In genomic region chr1:52602328-52603300, GRCh38 we compare ENCODE assay signal across 8 cellular contexts. TPM values are rescaled to one million over a fixed set of nuclear protein-coding genes. Genes with fewer than 3 reads are reported as not detected.
DNase-seq lines count a peak whose midpoint lies in the region; ATAC-seq, FAIRE-seq and TF ChIP-seq lines count a peak whose summit lies in the region.

Gene GPX7 (plus strand): TSS chr1:52602371. CDS start chr1:52602410, 39 bp downstream.

- H3K36me3 ChIP-seq in OCI-LY3 (replicated peaks; ENCODE audit: low read depth, low read length): peaks cover 11% of the 10 kb centered on the region

- peaks cover 22% of the 10 kb centered on the region for H3K79me2 ChIP-seq in OCI-LY3 (ENCODE audit: low read length)

- peaks cover 27% of the 10 kb centered on the region for H3K4me1 ChIP-seq in OCI-LY3 (ENCODE audit: low read length)

- no peaks in the 10 kb centered on the region for H3K9me3 ChIP-seq in OCI-LY3 (ENCODE audit: insufficient read depth, low read length)

- DNase-seq in GM18507 (ENCODE audit: extremely low spot score, insufficient read length, low read depth): peak; percentile 18
- peak; percentile 13 to 64 (median 34) for DNase-seq in activated naive CD4-positive, alpha-beta T cell (lab: John Stamatoyannopoulos, UW)
- no peak for DNase-seq in glomerular endothelial cell (ENCODE audit: extremely low read depth, low read depth, low spot score)
- DNase-seq in omental fat pad (ENCODE audit: low spot score): no peak
- no peak for DNase-seq in SW 1271 (lab: John Stamatoyannopoulos, UW)

- FAIRE-seq in GM18507 (lab: Jason Lieb, UNC): no peak

- TF ChIP-seq CTCF in OCI-LY3 (IDR thresholded peaks at IDR 0.05; ENCODE audit: low read depth, low read length) (no peak), omental fat pad (IDR thresholded peaks at IDR 0.05) (no peak), subcutaneous adipose tissue (IDR thresholded peaks at IDR 0.05; ENCODE audit: low read depth) (no peak)

- H3K4me3 ChIP-seq in OCI-LY3 (ENCODE audit: low read length): peak within 1 kb of the TSS; percentile 75

- peak within 1 kb of the TSS; percentile 90 for H2AFZ ChIP-seq in OCI-LY3 (ENCODE audit: low read depth, low read length)

- peak within 1 kb of the TSS; percentile 97 for H3K4me2 ChIP-seq in OCI-LY3 (ENCODE audit: low read length)

- no peaks in the 10 kb centered on the region for H3K27me3 ChIP-seq in OCI-LY3 (ENCODE audit: low read depth, low read length)

- H4K20me1 ChIP-seq in OCI-LY3 (ENCODE audit: insufficient read depth, low read length): 0 out of 2 replicates have a peak, but pooled peaks cover 2% of the 10 kb centered on the region

- peak within 1 kb of the TSS; percentile 94 for H3K9ac ChIP-seq in OCI-LY3 (ENCODE audit: low read length)

- peak within 1 kb of the TSS; percentile 52 for H3K27ac ChIP-seq in OCI-LY3 (ENCODE audit: low read length)

- ATAC-seq in omental fat pad (ENCODE audit: low FRiP score) (peak; percentile 60), GM19328 (IDR thresholded peaks at IDR 0.05; ENCODE audit: unreplicated experiment) (no peak)

RNA-seq across cellular contexts. Expression of gene GPX7, which starts in this region (rescaled TPM):
- 19.5 and 36.8 TPM in 2 replicates for total RNA-seq in glomerular endothelial cell
- 10 to 100 TPM in 3 of 4 donors, 1 to 10 TPM in 1; 8.6 to 23.0 (median 16.3) TPM for total RNA-seq in omental fat pad
- 10 to 100 TPM; 10.3 to 19.2 (median 17.0) TPM for total RNA-seq in subcutaneous adipose tissue

Comparison
In these comparisons a context has a peak if more than half of its experiments do, and no peak if none do; other contexts are left out.
1. DNase-seq: peak in GM18507 (single experiment) and activated naive CD4-positive, alpha-beta T cell (4 of 4); none in glomerular endothelial cell (single experiment), omental fat pad (single experiment) and SW 1271 (0 of 2).